In genomic region chr19:55027472-55028337, GRCh38 we compare ENCODE assay signal across 12 cellular contexts. TPM values are rescaled to one million over a fixed set of nuclear protein-coding genes. Genes with fewer than 3 reads are reported as not detected.
DNase-seq lines count a peak whose midpoint lies in the region; ATAC-seq, FAIRE-seq and TF ChIP-seq lines count a peak whose summit lies in the region.
"Had no signal": no experiment of that assay in that cellular context is flagged by ENCODE, and none has a peak within 500 bp of the region (broad histone marks: within the 10 kb centered on the region; RNA-seq: fewer than 3 reads in every experiment).

No MANE protein-coding gene starts in this region.

- H3K4me2 ChIP-seq in mesendoderm (ENCODE audit: low read length): no peak overlapping the region

- H3K4me3 ChIP-seq in HUES6 (ENCODE audit: low read depth, low read length) (no peak overlapping the region), mesendoderm (ENCODE audit: low read length) (no peak overlapping the region), pancreas (no peak overlapping the region)
- H3K4me3 ChIP-seq: stomach had no signal

- DNase-seq in COR-L47 (lab: John Stamatoyannopoulos, UW) (peak; percentile 5), RKO (ENCODE audit: low spot score) (peak; percentile 54), mesendoderm (no peak), pancreas (no peak), ACHN (no peak)
- DNase-seq: activated T-cell treated with anti-CD3 and anti-CD28 coated beads, Interleukin-2, amount 50 U/mL, for 48 hours; MM.1S; stimulated activated CD4-positive, alpha-beta T cell treated with anti-CD3 and anti-CD28 coated beads, Interleukin-4, amount 100 ng/mL, for 24 hours; stomach had no signal

- peak overlapping the region; percentile 31 for H3K56ac ChIP-seq in mesendoderm (ENCODE audit: low read length)

- no peak overlapping the region for H4K5ac ChIP-seq in mesendoderm (ENCODE audit: low read length)

- no peaks in the 10 kb centered on the region for H3K27me3 ChIP-seq in HUES6 (ENCODE audit: control insufficient read depth, insufficient read depth, low read length)
- H3K27me3 ChIP-seq in mesendoderm (ENCODE audit: insufficient read depth, low read length, poor library complexity): no peaks in the 10 kb centered on the region
- no peaks in the 10 kb centered on the region for H3K27me3 ChIP-seq in pancreas
- H3K27me3 ChIP-seq: stomach had no signal

- H2AK5ac ChIP-seq in mesendoderm (ENCODE audit: low read length): no peak overlapping the region

- H2BK5ac ChIP-seq in mesendoderm (ENCODE audit: low read length): no peak overlapping the region

- in situ Hi-C loops in ACHN (cut with HindIII; ENCODE audit: low pct_ligation_motif_present, low pct_unique_long_range_greater_than_20kb, low sequenced_read_pairs): no loop called here

- peaks cover 2% of the 10 kb centered on the region for H3K79me2 ChIP-seq in mesendoderm (ENCODE audit: control insufficient read depth, insufficient read depth, low read length)

- no peak overlapping the region for H3K4ac ChIP-seq in mesendoderm (ENCODE audit: low read depth, low read length)

- no peaks in the 10 kb centered on the region for H3K4me1 ChIP-seq in HUES6 (ENCODE audit: control insufficient read depth, insufficient read depth, low read length)
- H3K4me1 ChIP-seq in mesendoderm (ENCODE audit: control insufficient read depth, low read depth, low read length): no peaks in the 10 kb centered on the region
- H3K4me1 ChIP-seq in pancreas: no peaks in the 10 kb centered on the region
- H3K4me1 ChIP-seq: stomach had no signal

- no peak overlapping the region for H4K8ac ChIP-seq in mesendoderm (ENCODE audit: low read depth, low read length)

- no peak overlapping the region for H3K18ac ChIP-seq in mesendoderm (ENCODE audit: low read length)

- no peak overlapping the region for H2BK120ac ChIP-seq in mesendoderm (ENCODE audit: low read depth, low read length)

- peaks cover 3% of the 10 kb centered on the region; the same call in 1 of the 2 replicates for H3K9me3 ChIP-seq in HUES6 (ENCODE audit: control insufficient read depth, insufficient read depth, low read depth, low read length)
- no peaks in the 10 kb centered on the region for H3K9me3 ChIP-seq in pancreas
- H3K9me3 ChIP-seq: stomach had no signal

- H3K36me3 ChIP-seq in HUES6 (ENCODE audit: control insufficient read depth, insufficient read depth, low read length) (peaks cover 16% of the 10 kb centered on the region), mesendoderm (ENCODE audit: control insufficient read depth, insufficient read depth, low read length) (no peaks in the 10 kb centered on the region), pancreas (no peaks in the 10 kb centered on the region)
- H3K36me3 ChIP-seq: stomach had no signal

- no peak for TF ChIP-seq CTCF in pancreas (IDR thresholded peaks at IDR 0.05)

- no peak for FAIRE-seq in pancreas (lab: Jason Lieb, UNC)
- FAIRE-seq: TTC549 had no signal

- ATAC-seq in pancreas (no peak), GM18870 (IDR thresholded peaks at IDR 0.05; ENCODE audit: unreplicated experiment) (no peak)

- H3K27ac ChIP-seq in HUES6 (ENCODE audit: low read depth, low read length) (no peak overlapping the region), mesendoderm (ENCODE audit: low read depth, low read length) (no peak overlapping the region), pancreas (no peak overlapping the region)
- H3K27ac ChIP-seq: stomach had no signal

- peak overlapping the region; percentile 5 for H3K9ac ChIP-seq in HUES6 (ENCODE audit: low read length)
- no peak overlapping the region for H3K9ac ChIP-seq in mesendoderm (ENCODE audit: low read length)

- no peaks in the 10 kb centered on the region for H3K79me1 ChIP-seq in mesendoderm (ENCODE audit: low read length)

- H2BK15ac ChIP-seq in mesendoderm (replicated peaks; ENCODE audit: low read depth): no peak overlapping the region

- WGBS in mesendoderm (ENCODE audit: extremely low coverage, insufficient coverage, low lambda C conversion rate): no CpG with 5 or more reads among the region's 21 CpGs
- 70 to 81% methylated on average over 21 of the region's 21 CpGs for WGBS in pancreas, 2 donors

- no peak overlapping the region for H3K23ac ChIP-seq in mesendoderm (ENCODE audit: low read length)

- intact Hi-C loops in pancreas (cut with DNase I): no loop called here

RNA-seq across cellular contexts. Expression of gene GP6, which starts 10.4 kb away (rescaled TPM):
- 0.10 TPM for polyA plus RNA-seq in mesendoderm (2013, experiment 1 of 2)
- 0.04 TPM for polyA plus RNA-seq in mesendoderm (2013, experiment 2 of 2)
- under 1 TPM in 5 of 6 donors, not detected in 1; 0.09 to 0.25 (median 0.24) TPM for total RNA-seq in pancreas
- under 1 TPM in 1 of 2 donors, not detected in 1; 0.31 TPM for polyA plus RNA-seq in pancreas

RNA-seq across cellular contexts. Expression of gene RDH13, which starts 35.2 kb away (rescaled TPM):
- polyA plus RNA-seq in mesendoderm (2013, experiment 1 of 2): 14.3 TPM
- 14.3 TPM for polyA plus RNA-seq in mesendoderm (2013, experiment 2 of 2)
- 10 to 100 TPM; 10.9 to 27.1 (median 14.2) TPM for total RNA-seq in pancreas
- polyA plus RNA-seq in pancreas: 10 to 100 TPM; 22.0 to 26.6 TPM

RNA-seq across cellular contexts. Expression of gene EPS8L1, which starts 48.0 kb away (rescaled TPM):
- polyA plus RNA-seq in mesendoderm (2013, experiment 1 of 2): 13.8 TPM
- polyA plus RNA-seq in mesendoderm (2013, experiment 2 of 2): 11.6 TPM
- 10 to 100 TPM; 10.2 to 32.0 (median 16.0) TPM for total RNA-seq in pancreas
- 100 to 1,000 TPM; 152 to 279 TPM for polyA plus RNA-seq in pancreas

Comparison
In these comparisons a context has a peak if more than half of its experiments do, and no peak if none do; other contexts are left out.
1. DNase-seq: peak in COR-L47 (single experiment) and RKO (single experiment); none in mesendoderm (single experiment), pancreas (0 of 6) and ACHN (single experiment).